8 cellular contexts compared by ENCODE assay signal in genomic region chr14:74762917-74763802, GRCh38. TPM values are rescaled to one million over a fixed set of nuclear protein-coding genes. Genes with fewer than 3 reads are reported as not detected.
DNase-seq lines count a peak whose midpoint lies in the region; FAIRE-seq and TF ChIP-seq lines count a peak whose summit lies in the region.

A gene with protein sequence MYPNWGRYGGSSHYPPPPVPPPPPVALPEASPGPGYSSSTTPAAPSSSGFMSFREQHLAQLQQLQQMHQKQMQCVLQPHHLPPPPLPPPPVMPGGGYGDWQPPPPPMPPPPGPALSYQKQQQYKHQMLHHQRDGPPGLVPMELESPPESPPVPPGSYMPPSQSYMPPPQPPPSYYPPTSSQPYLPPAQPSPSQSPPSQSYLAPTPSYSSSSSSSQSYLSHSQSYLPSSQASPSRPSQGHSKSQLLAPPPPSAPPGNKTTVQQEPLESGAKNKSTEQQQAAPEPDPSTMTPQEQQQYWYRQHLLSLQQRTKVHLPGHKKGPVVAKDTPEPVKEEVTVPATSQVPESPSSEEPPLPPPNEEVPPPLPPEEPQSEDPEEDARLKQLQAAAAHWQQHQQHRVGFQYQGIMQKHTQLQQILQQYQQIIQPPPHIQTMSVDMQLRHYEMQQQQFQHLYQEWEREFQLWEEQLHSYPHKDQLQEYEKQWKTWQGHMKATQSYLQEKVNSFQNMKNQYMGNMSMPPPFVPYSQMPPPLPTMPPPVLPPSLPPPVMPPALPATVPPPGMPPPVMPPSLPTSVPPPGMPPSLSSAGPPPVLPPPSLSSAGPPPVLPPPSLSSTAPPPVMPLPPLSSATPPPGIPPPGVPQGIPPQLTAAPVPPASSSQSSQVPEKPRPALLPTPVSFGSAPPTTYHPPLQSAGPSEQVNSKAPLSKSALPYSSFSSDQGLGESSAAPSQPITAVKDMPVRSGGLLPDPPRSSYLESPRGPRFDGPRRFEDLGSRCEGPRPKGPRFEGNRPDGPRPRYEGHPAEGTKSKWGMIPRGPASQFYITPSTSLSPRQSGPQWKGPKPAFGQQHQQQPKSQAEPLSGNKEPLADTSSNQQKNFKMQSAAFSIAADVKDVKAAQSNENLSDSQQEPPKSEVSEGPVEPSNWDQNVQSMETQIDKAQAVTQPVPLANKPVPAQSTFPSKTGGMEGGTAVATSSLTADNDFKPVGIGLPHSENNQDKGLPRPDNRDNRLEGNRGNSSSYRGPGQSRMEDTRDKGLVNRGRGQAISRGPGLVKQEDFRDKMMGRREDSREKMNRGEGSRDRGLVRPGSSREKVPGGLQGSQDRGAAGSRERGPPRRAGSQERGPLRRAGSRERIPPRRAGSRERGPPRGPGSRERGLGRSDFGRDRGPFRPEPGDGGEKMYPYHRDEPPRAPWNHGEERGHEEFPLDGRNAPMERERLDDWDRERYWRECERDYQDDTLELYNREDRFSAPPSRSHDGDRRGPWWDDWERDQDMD (N-terminal part only) (plus strand): TSS chr14:74763316. CDS start chr14:74763490, 174 bp downstream.

- TF ChIP-seq CTCF in MM.1S (IDR thresholded peaks at IDR 0.05; ENCODE audit: low read length) (peak; percentile 42), foreskin fibroblast (IDR thresholded peaks at IDR 0.05; ENCODE audit: low read depth, low read length) (peak; percentile 25), neural progenitor cell (IDR thresholded peaks at IDR 0.05) (peak; percentile 70)

- peak within 1 kb of the TSS; percentile 91 for H3K27ac Mint-ChIP-seq in neural progenitor cell

- H3K4me3 ChIP-seq in HAP-1 = peak within 1 kb of the TSS; percentile 92
- H3K4me3 ChIP-seq in MM.1S (ENCODE audit: low read length) = peak within 1 kb of the TSS; percentile 78
- peak within 1 kb of the TSS; percentile 86 to 92 for H3K4me3 ChIP-seq in foreskin fibroblast (ENCODE audit: low read depth in 1 of 2, low read length in 2 of 2)
- peak within 1 kb of the TSS; percentile 76 for H3K4me3 ChIP-seq in neural progenitor cell
- H3K4me3 ChIP-seq in subcutaneous abdominal adipose tissue (ENCODE audit: low read depth in 1 of 5, low read length in 5 of 5) = peak within 1 kb of the TSS; percentile 81 to 92 (median 86)

- H3K27me3 ChIP-seq in HAP-1 (ENCODE audit: low read depth) (no peaks in the 10 kb centered on the region), MM.1S (replicated peaks; ENCODE audit: insufficient read depth, low read length) (no peaks in the 10 kb centered on the region), neural progenitor cell (peaks cover 4% of the 10 kb centered on the region), subcutaneous abdominal adipose tissue (ENCODE audit: control insufficient read depth in 5 of 5, insufficient read depth in 4 of 5, low read length in 5 of 5) (no peaks in the 10 kb centered on the region)

- H3K79me2 ChIP-seq in MM.1S (ENCODE audit: low read length) (peaks cover 47% of the 10 kb centered on the region), neural progenitor cell (ENCODE audit: low read depth) (peaks cover 50% of the 10 kb centered on the region)

- in situ Hi-C loops in HAP-1 (cut with MboI; ENCODE audit: low sequenced_read_pairs) = no loop called here

- H3K9me3 ChIP-seq in HAP-1 (no peaks in the 10 kb centered on the region), MM.1S (replicated peaks; ENCODE audit: insufficient read depth, low read length) (no peaks in the 10 kb centered on the region), neural progenitor cell (ENCODE audit: low read depth) (no peaks in the 10 kb centered on the region), subcutaneous abdominal adipose tissue (ENCODE audit: control insufficient read depth in 5 of 5, low read length in 5 of 5) (no peaks in the 10 kb centered on the region)

- H3K27ac ChIP-seq in MM.1S (ENCODE audit: low read length) = peak within 1 kb of the TSS; percentile 57; the same call in 1 of the 2 replicates
- H3K27ac ChIP-seq in neural progenitor cell = peak within 1 kb of the TSS; percentile 51
- H3K27ac ChIP-seq in subcutaneous abdominal adipose tissue (ENCODE audit: low read depth, low read length) = peak within 1 kb of the TSS; percentile 84

- H3F3A ChIP-seq in MM.1S (ENCODE audit: insufficient read depth, low read length) = no peaks in the 10 kb centered on the region
- no peaks in the 10 kb centered on the region for H3F3A ChIP-seq in neural progenitor cell (ENCODE audit: low read depth)

- peaks cover 4% of the 10 kb centered on the region for H3K27me3 Mint-ChIP-seq in neural progenitor cell (ENCODE audit: insufficient read depth, low read depth)

- peak within 1 kb of the TSS; percentile 98 for H3K4me3 Mint-ChIP-seq in neural progenitor cell

- H2AFZ ChIP-seq in MM.1S (ENCODE audit: low read length) = peak within 1 kb of the TSS; percentile 97
- peak within 1 kb of the TSS; percentile 96 for H2AFZ ChIP-seq in neural progenitor cell (replicated peaks)

- H3K36me3 ChIP-seq in HAP-1 (replicated peaks) (no peaks in the 10 kb centered on the region; the same call in 1 of the 2 replicates), MM.1S (replicated peaks; ENCODE audit: insufficient read depth, low read length) (no peaks in the 10 kb centered on the region), neural progenitor cell (no peaks in the 10 kb centered on the region), subcutaneous abdominal adipose tissue (ENCODE audit: control insufficient read depth in 5 of 5, insufficient read depth in 5 of 5, low read length in 5 of 5) (no peaks in the 10 kb centered on the region)

- H3K9me2 ChIP-seq in MM.1S (replicated peaks; ENCODE audit: insufficient read depth, low read length) = no peaks in the 10 kb centered on the region

- peaks cover 3% of the 10 kb centered on the region for H3K9me3 Mint-ChIP-seq in neural progenitor cell

- peak within 1 kb of the TSS; percentile 90 for H3K9ac ChIP-seq in MM.1S (ENCODE audit: low read length)
- peak within 1 kb of the TSS; percentile 93 for H3K9ac ChIP-seq in neural progenitor cell
- H3K9ac ChIP-seq in subcutaneous abdominal adipose tissue (ENCODE audit: low read length in 5 of 5) = peak within 1 kb of the TSS; percentile 84 to 98 (median 95)

- peaks cover 36% of the 10 kb centered on the region for H3K4me1 Mint-ChIP-seq in neural progenitor cell

- DNase-seq in HAP-1 (ENCODE audit: low spot score in 2 of 2) = peak; percentile 92 to 98
- peak; percentile 89 for DNase-seq in MM.1S
- peak; percentile 97 for DNase-seq in SIG-M5 treated with dmso at 0.1 percent for 504 hours (lab: John Stamatoyannopoulos, UW; ENCODE audit: unreplicated experiment)
- peak; percentile 86 for DNase-seq in activated gamma-delta T cell treated with anti-CD3 and anti-CD28 coated beads, Interleukin-2, amount 50 U/mL, for 16 hours (ENCODE audit: low read depth)
- peak; percentile 96 to 98 for DNase-seq in foreskin fibroblast
- DNase-seq in neural progenitor cell (ENCODE audit: low spot score) = peak; percentile 97

- H4K20me1 ChIP-seq in MM.1S (ENCODE audit: insufficient read depth, low read length) (no peaks in the 10 kb centered on the region), neural progenitor cell (ENCODE audit: low read depth) (peaks cover 44% of the 10 kb centered on the region)

- peaks cover 5% of the 10 kb centered on the region for H3K4me1 ChIP-seq in HAP-1
- no peaks in the 10 kb centered on the region for H3K4me1 ChIP-seq in MM.1S (ENCODE audit: low read length)
- H3K4me1 ChIP-seq in neural progenitor cell = peaks cover 20% of the 10 kb centered on the region
- peaks cover 6 to 49% (median 42%) of the 10 kb centered on the region in 5 donors for H3K4me1 ChIP-seq in subcutaneous abdominal adipose tissue (ENCODE audit: control insufficient read depth in 5 of 5, insufficient read depth in 5 of 5, low read length in 5 of 5)

- H3K36me3 Mint-ChIP-seq in neural progenitor cell = peaks cover 19% of the 10 kb centered on the region

- peak; percentile 97 for FAIRE-seq in G401.6 (lab: Jason Lieb, UNC)

- H3K4me2 ChIP-seq in MM.1S (ENCODE audit: low read depth, low read length) = peak within 1 kb of the TSS; percentile 82
- peak within 1 kb of the TSS; percentile 90 for H3K4me2 ChIP-seq in neural progenitor cell

RNA-seq across cellular contexts. Expression of the gene that starts here (rescaled TPM):
- 35.7 and 55.9 TPM in 2 replicates for total RNA-seq in neural progenitor cell (ENCODE audit: low replicate concordance)

Comparison
In these comparisons a context has a peak if more than half of its experiments do, and no peak if none do; other contexts are left out.
1. Peak in every context shown above with its lines: DNase-seq, H3K4me3 ChIP-seq and H3K27ac ChIP-seq.